Comparison of ENCODE assay signal across 21 cellular contexts in genomic region chr7:45155357-45155900, GRCh38. TPM values are rescaled to one million over a fixed set of nuclear protein-coding genes. Genes with fewer than 3 reads are reported as not detected.
DNase-seq lines count a peak whose midpoint lies in the region; ATAC-seq, FAIRE-seq and TF ChIP-seq lines count a peak whose summit lies in the region.
"Had no signal": no experiment of that assay in that cellular context is flagged by ENCODE, and none has a peak within 500 bp of the region (broad histone marks: within the 10 kb centered on the region; RNA-seq: fewer than 3 reads in every experiment).

No MANE protein-coding gene starts in this region.

- H3K9me3 ChIP-seq in RWPE2 (ENCODE audit: severe bottlenecking) (no peaks in the 10 kb centered on the region), kidney (ENCODE audit: control insufficient read depth in 1 of 2, low read length in 2 of 2) (no peaks in the 10 kb centered on the region), aorta (ENCODE audit: control insufficient read depth, low read length) (no peaks in the 10 kb centered on the region)
- H3K9me3 ChIP-seq: HAP-1 had no signal

- H3K4me1 ChIP-seq in RWPE2 (ENCODE audit: insufficient read depth, poor library complexity, severe bottlenecking) = no peaks in the 10 kb centered on the region
- H3K4me1 ChIP-seq in kidney (ENCODE audit: control insufficient read depth in 1 of 2, insufficient read depth in 1 of 2, low read depth in 1 of 2, low read length in 2 of 2) = peaks cover 0 to 3% of the 10 kb centered on the region in 2 donors
- H3K4me1 ChIP-seq in aorta (ENCODE audit: control insufficient read depth in 1 of 2, insufficient read depth in 2 of 2, low read length in 2 of 2) = no peaks in the 10 kb centered on the region
- H3K4me1 ChIP-seq: HAP-1 had no signal

- H3K4me3 Mint-ChIP-seq in activated naive CD4-positive, alpha-beta T cell treated with anti-CD3 and anti-CD28 coated beads, Interleukin-2, amount 10 ng/mL, durations not matched to agents 7 days and 5 days = no peak overlapping the region
- H3K4me3 Mint-ChIP-seq: CD4-positive, alpha-beta T cell; IgD-negative memory B cell had no signal

- no peak for ATAC-seq in activated naive CD4-positive, alpha-beta T cell treated with anti-CD3 and anti-CD28 coated beads, Interleukin-2, amount 50 U/mL, for 72 hours
- ATAC-seq in RWPE2 (ENCODE audit: low read depth) = peak; percentile 15; the same call in 1 of the 3 replicates
- no peak for ATAC-seq in aorta (ENCODE audit: low FRiP score)
- no peak for ATAC-seq in GM18870 (IDR thresholded peaks at IDR 0.05; ENCODE audit: unreplicated experiment)
- ATAC-seq in GM19463 (IDR thresholded peaks at IDR 0.05; ENCODE audit: unreplicated experiment) = no peak

- H3K36me3 Mint-ChIP-seq in activated naive CD4-positive, alpha-beta T cell treated with anti-CD3 and anti-CD28 coated beads, Interleukin-2, amount 10 ng/mL, durations not matched to agents 7 days and 5 days = no peaks in the 10 kb centered on the region
- H3K36me3 Mint-ChIP-seq in activated naive CD4-positive, alpha-beta T cell treated with anti-CD3 and anti-CD28 coated beads, Interleukin-2, amount 50 U/mL, for 72 hours = no peaks in the 10 kb centered on the region
- H3K36me3 Mint-ChIP-seq: IgD-negative memory B cell had no signal

- intact Hi-C loops in kidney (cut with DNase I) = loop anchor here (5.0 to 10.0 kb wide), 2 partner anchors 102 to 709 kb away; no protein-coding TSS in a partner anchor
- intact Hi-C loops in aorta (cut with DNase I) = loop anchor here (2.0 to 10.0 kb wide), 3 partner anchors 103 to 709 kb away; no protein-coding TSS in a partner anchor

- peak; percentile 8 for DNase-seq in activated naive CD4-positive, alpha-beta T cell treated with anti-CD3 and anti-CD28 coated beads, Interleukin-2, amount 10 ng/mL, durations not matched to agents 7 days and 5 days
- no peak for DNase-seq in activated naive CD4-positive, alpha-beta T cell treated with anti-CD3 and anti-CD28 coated beads, Interleukin-2, amount 50 U/mL, for 72 hours (ENCODE audit: low spot score in 2 of 2)
- DNase-seq in RWPE2 (ENCODE audit: low spot score) = no peak
- DNase-seq in kidney = peak; percentile 54
- DNase-seq in aorta = peak; percentile 34 to 52

- H3K4me3 ChIP-seq in RWPE2 (ENCODE audit: severe bottlenecking) = no peak overlapping the region
- no peak overlapping the region for H3K4me3 ChIP-seq in kidney (ENCODE audit: low read length in 2 of 2)
- no peak overlapping the region for H3K4me3 ChIP-seq in aorta (ENCODE audit: low read length in 2 of 2)
- H3K4me3 ChIP-seq: BLaER1, HAP-1, PC-9 had no signal

- no peak overlapping the region for H3K9ac ChIP-seq in kidney (ENCODE audit: low read length in 2 of 2)
- H3K9ac ChIP-seq: BLaER1, KMS-11 had no signal

- H3K27ac Mint-ChIP-seq in activated naive CD4-positive, alpha-beta T cell treated with anti-CD3 and anti-CD28 coated beads, Interleukin-2, amount 10 ng/mL, durations not matched to agents 7 days and 5 days = no peak overlapping the region
- H3K27ac Mint-ChIP-seq in activated naive CD4-positive, alpha-beta T cell treated with anti-CD3 and anti-CD28 coated beads, Interleukin-2, amount 50 U/mL, for 72 hours = no peak overlapping the region
- H3K27ac Mint-ChIP-seq: CD4-positive, alpha-beta T cell had no signal

- WGBS in aorta, 2 donors = 87 to 89% methylated on average over 9 of the region's 9 CpGs

- CTCF ChIA-PET in activated naive CD4-positive, alpha-beta T cell treated with anti-CD3 and anti-CD28 coated beads, Interleukin-2, amount 10 ng/mL, durations not matched to agents 7 days and 5 days (lab: Charles Lee) = interaction anchor here (10.9 kb wide), 1 partner anchor 105 kb away, joined by 119 read pairs; no protein-coding TSS in a partner anchor

- H3K27me3 ChIP-seq in RWPE2 (ENCODE audit: insufficient read depth, poor library complexity, severe bottlenecking) (peaks cover 23% of the 10 kb centered on the region), aorta (ENCODE audit: control insufficient read depth in 1 of 2, insufficient read depth in 2 of 2, low read length in 1 of 2) (no peaks in the 10 kb centered on the region)

- peaks cover 4% of the 10 kb centered on the region for H3K4me1 Mint-ChIP-seq in activated naive CD4-positive, alpha-beta T cell treated with anti-CD3 and anti-CD28 coated beads, Interleukin-2, amount 10 ng/mL, durations not matched to agents 7 days and 5 days

- no peaks in the 10 kb centered on the region for H3K36me3 ChIP-seq in RWPE2 (ENCODE audit: low read depth)
- H3K36me3 ChIP-seq in kidney (ENCODE audit: control insufficient read depth in 1 of 2, insufficient read depth in 2 of 2, low read length in 2 of 2) = no peaks in the 10 kb centered on the region
- H3K36me3 ChIP-seq in aorta (ENCODE audit: control insufficient read depth in 1 of 2, insufficient read depth in 2 of 2, low read length in 1 of 2) = no peaks in the 10 kb centered on the region
- H3K36me3 ChIP-seq: BLaER1, HAP-1 had no signal

- H3K9me3 Mint-ChIP-seq in activated naive CD4-positive, alpha-beta T cell treated with anti-CD3 and anti-CD28 coated beads, Interleukin-2, amount 10 ng/mL, durations not matched to agents 7 days and 5 days = no peaks in the 10 kb centered on the region
- H3K9me3 Mint-ChIP-seq in activated naive CD4-positive, alpha-beta T cell treated with anti-CD3 and anti-CD28 coated beads, Interleukin-2, amount 50 U/mL, for 72 hours = no peaks in the 10 kb centered on the region
- H3K9me3 Mint-ChIP-seq: CD4-positive, alpha-beta T cell; IgD-negative memory B cell had no signal

- H3K27me3 Mint-ChIP-seq in activated naive CD4-positive, alpha-beta T cell treated with anti-CD3 and anti-CD28 coated beads, Interleukin-2, amount 10 ng/mL, durations not matched to agents 7 days and 5 days = peaks cover 69% of the 10 kb centered on the region

- no peak overlapping the region for H3K27ac ChIP-seq in RWPE2 (ENCODE audit: poor library complexity, severe bottlenecking)
- no peak overlapping the region for H3K27ac ChIP-seq in kidney (ENCODE audit: low read depth in 2 of 2, low read length in 2 of 2)
- no peak overlapping the region for H3K27ac ChIP-seq in aorta (ENCODE audit: low read depth in 1 of 2, low read length in 2 of 2)
- H3K27ac ChIP-seq: BLaER1, HL-60, KMS-11, PC-9 had no signal

- no peak for FAIRE-seq in kidney (lab: Jason Lieb, UNC)
- FAIRE-seq: D721Med had no signal

- TF ChIP-seq CTCF in RWPE2 (IDR thresholded peaks at IDR 0.05; ENCODE audit: poor library complexity, severe bottlenecking) (no peak), kidney (IDR thresholded peaks at IDR 0.05; ENCODE audit: borderline replicate concordance, extremely low read depth, insufficient read depth) (no peak)

RNA-seq across cellular contexts. Expression of gene RAMP3, which starts 2.2 kb away (rescaled TPM):
- total RNA-seq in activated naive CD4-positive, alpha-beta T cell treated with anti-CD3 and anti-CD28 coated beads, Interleukin-2, amount 50 U/mL, for 72 hours = under 1 TPM in 1 of 2 donors, not detected in 1; 0.50 TPM
- 82.6 TPM for total RNA-seq in kidney
- 168 TPM for polyA plus RNA-seq in kidney (ENCODE audit: insufficient read depth, low read depth, low replicate concordance)
- total RNA-seq in aorta = 10 to 100 TPM; 43.0 to 78.0 TPM
- polyA plus RNA-seq in aorta = 10 to 100 TPM in 1 of 2 donors, 1 to 10 TPM in 1; 5.0 to 14.7 TPM
- total RNA-seq: A172; CD4-positive, alpha-beta T cell; Daoy; G401; NCI-H460; PC-9; SK-MEL-5 had no signal
- polyA plus RNA-seq: AG04450, IgD-negative memory B cell had no signal

RNA-seq across cellular contexts. Expression of gene TBRG4, which starts 43.9 kb away (rescaled TPM):
- total RNA-seq in activated naive CD4-positive, alpha-beta T cell treated with anti-CD3 and anti-CD28 coated beads, Interleukin-2, amount 50 U/mL, for 72 hours = 100 to 1,000 TPM; 138 to 184 TPM
- total RNA-seq in kidney = 67.8 TPM
- 45.7 TPM for polyA plus RNA-seq in kidney (ENCODE audit: insufficient read depth, low read depth, low replicate concordance)
- total RNA-seq in aorta = 10 to 100 TPM; 35.0 to 41.4 TPM
- polyA plus RNA-seq in aorta = 10 to 100 TPM; 14.4 to 41.8 TPM

Comparison
In these comparisons a context has a peak if more than half of its experiments do, and no peak if none do; other contexts are left out.
1. DNase-seq: peak in activated naive CD4-positive, alpha-beta T cell treated with anti-CD3 and anti-CD28 coated beads, Interleukin-2, amount 10 ng/mL, durations not matched to agents 7 days and 5 days (single experiment), kidney (single experiment) and aorta (2 of 2); none in activated naive CD4-positive, alpha-beta T cell treated with anti-CD3 and anti-CD28 coated beads, Interleukin-2, amount 50 U/mL, for 72 hours (0 of 2) and RWPE2 (single experiment).
2. RNA of gene RAMP3, which starts 2.2 kb away (total RNA-seq): 82.6 TPM in kidney (single experiment) and 43.0 to 78.0 TPM in aorta; 0.50 TPM in activated naive CD4-positive, alpha-beta T cell treated with anti-CD3 and anti-CD28 coated beads, Interleukin-2, amount 50 U/mL, for 72 hours; every median in the first group is over 10 times any median in the second.